In genomic region chr13:59346861-59347470, GRCh38 we compare ENCODE assay signal across 21 cellular contexts.
"Had no signal": no experiment of that assay in that cellular context is flagged by ENCODE, and none has a peak within 500 bp of the region (broad histone marks: within the 10 kb centered on the region; RNA-seq: fewer than 3 reads in every experiment).

No MANE protein-coding gene starts in this region.

- H3K4me3 Mint-ChIP-seq: activated CD4-positive, alpha-beta T cell treated with anti-CD3 and anti-CD28 coated beads, Interleukin-2, amount 10 ng/mL, durations not matched to agents 24 days and 14 days; activated CD8-positive, alpha-beta T cell treated with anti-CD3 and anti-CD28 coated beads, Interleukin-2, amount 10 ng/mL, durations not matched to agents 7 days and 5 days; activated naive CD4-positive, alpha-beta T cell treated with anti-CD3 and anti-CD28 coated beads, Interleukin-2, amount 10 ng/mL, durations not matched to agents 7 days and 5 days; activated naive CD8-positive, alpha-beta T cell treated with anti-CD3 and anti-CD28 coated beads, Interleukin-2, amount 50 U/mL, for 24 hours; activated T-cell treated with anti-CD3 and anti-CD28 coated beads, Interleukin-2, amount 50 U/mL, for 4 hours; dendritic cell treated with granulocyte-macrophage colony-stimulating factor and Interleukin-4, amounts not matched to agents 40 ng/mL and 50 ng/mL, for 4 days; naive thymus-derived CD4-positive, alpha-beta T cell; stimulated activated naive B cell treated with anti-CD40 and anti-IgM and Interleukin-4, amounts not matched to agents 10 μg/mL and 1 μg/mL and 100 μg/mL, for 72 hours; T-helper 2 cell treated with Interferon-gamma antibody and Interleukin-4, amounts not matched to agents 5 μg/mL and 100 μg/mL, for 36 hours had no signal

- H3K9me3 ChIP-seq: breast epithelium, left lung, mucosa of descending colon, pancreas, spleen, thyroid gland had no signal

- H3K4me1 ChIP-seq: breast epithelium, left lung, thyroid gland had no signal

- H3K9me3 Mint-ChIP-seq: activated CD4-positive, alpha-beta T cell treated with anti-CD3 and anti-CD28 coated beads, Interleukin-2, amount 10 ng/mL, durations not matched to agents 24 days and 14 days; activated naive CD4-positive, alpha-beta T cell treated with anti-CD3 and anti-CD28 coated beads, Interleukin-2, amount 10 ng/mL, durations not matched to agents 7 days and 5 days; activated naive CD8-positive, alpha-beta T cell treated with anti-CD3 and anti-CD28 coated beads, Interleukin-2, amount 50 U/mL, for 24 hours; activated T-cell treated with anti-CD3 and anti-CD28 coated beads, Interleukin-2, amount 50 U/mL, for 4 hours; dendritic cell treated with granulocyte-macrophage colony-stimulating factor and Interleukin-4, amounts not matched to agents 40 ng/mL and 50 ng/mL, for 4 days; naive thymus-derived CD4-positive, alpha-beta T cell; T-helper 2 cell treated with Interferon-gamma antibody and Interleukin-4, amounts not matched to agents 5 μg/mL and 100 μg/mL, for 36 hours had no signal

- H3K4me3 ChIP-seq: breast epithelium, left lung, mucosa of descending colon, pancreas, spleen, thyroid gland had no signal

- ATAC-seq: activated CD8-positive, alpha-beta T cell treated with anti-CD3 and anti-CD28 coated beads, Interleukin-2, amount 10 ng/mL, durations not matched to agents 7 days and 5 days; activated naive CD8-positive, alpha-beta T cell treated with anti-CD3 and anti-CD28 coated beads, Interleukin-2, amount 50 U/mL, for 24 hours; activated T-cell treated with anti-CD3 and anti-CD28 coated beads, Interleukin-2, amount 50 U/mL, for 4 hours; left lung; mucosa of descending colon; naive thymus-derived CD4-positive, alpha-beta T cell; pancreas; stimulated activated naive B cell treated with anti-CD40 and anti-IgM and Interleukin-4, amounts not matched to agents 10 μg/mL and 1 μg/mL and 100 μg/mL, for 72 hours had no signal

- H3K27me3 Mint-ChIP-seq: activated CD4-positive, alpha-beta T cell treated with anti-CD3 and anti-CD28 coated beads, Interleukin-2, amount 10 ng/mL, durations not matched to agents 24 days and 14 days; activated naive CD4-positive, alpha-beta T cell treated with anti-CD3 and anti-CD28 coated beads, Interleukin-2, amount 10 ng/mL, durations not matched to agents 7 days and 5 days; dendritic cell treated with granulocyte-macrophage colony-stimulating factor and Interleukin-4, amounts not matched to agents 40 ng/mL and 50 ng/mL, for 4 days; stimulated activated naive B cell treated with anti-CD40 and anti-IgM and Interleukin-4, amounts not matched to agents 10 μg/mL and 1 μg/mL and 100 μg/mL, for 72 hours had no signal

- DNase-seq: activated CD4-positive, alpha-beta T cell treated with anti-CD3 and anti-CD28 coated beads, Interleukin-2, amount 10 ng/mL, durations not matched to agents 24 days and 14 days; activated CD8-positive, alpha-beta T cell treated with anti-CD3 and anti-CD28 coated beads, Interleukin-2, amount 10 ng/mL, durations not matched to agents 7 days and 5 days; activated naive CD4-positive, alpha-beta T cell treated with anti-CD3 and anti-CD28 coated beads, Interleukin-2, amount 10 ng/mL, durations not matched to agents 7 days and 5 days; activated naive CD8-positive, alpha-beta T cell treated with anti-CD3 and anti-CD28 coated beads, Interleukin-2, amount 50 U/mL, for 24 hours; activated T-cell treated with anti-CD3 and anti-CD28 coated beads, Interleukin-2, amount 50 U/mL, for 4 hours; aorta; effector CD8-positive, alpha-beta T cell; foreskin fibroblast; hippocampal formation; islet precursor cell; left lung; mammary epithelial cell; mucosa of descending colon; naive thymus-derived CD4-positive, alpha-beta T cell; spleen; stimulated activated naive B cell treated with anti-CD40 and anti-IgM and Interleukin-4, amounts not matched to agents 10 μg/mL and 1 μg/mL and 100 μg/mL, for 72 hours; thyroid gland had no signal

- H3K27ac ChIP-seq: breast epithelium, left lung, thyroid gland had no signal

- H3K27ac Mint-ChIP-seq: activated CD4-positive, alpha-beta T cell treated with anti-CD3 and anti-CD28 coated beads, Interleukin-2, amount 10 ng/mL, durations not matched to agents 24 days and 14 days; activated CD8-positive, alpha-beta T cell treated with anti-CD3 and anti-CD28 coated beads, Interleukin-2, amount 10 ng/mL, durations not matched to agents 7 days and 5 days; activated naive CD4-positive, alpha-beta T cell treated with anti-CD3 and anti-CD28 coated beads, Interleukin-2, amount 10 ng/mL, durations not matched to agents 7 days and 5 days; activated naive CD8-positive, alpha-beta T cell treated with anti-CD3 and anti-CD28 coated beads, Interleukin-2, amount 50 U/mL, for 24 hours; dendritic cell treated with granulocyte-macrophage colony-stimulating factor and Interleukin-4, amounts not matched to agents 40 ng/mL and 50 ng/mL, for 4 days; naive thymus-derived CD4-positive, alpha-beta T cell; stimulated activated naive B cell treated with anti-CD40 and anti-IgM and Interleukin-4, amounts not matched to agents 10 μg/mL and 1 μg/mL and 100 μg/mL, for 72 hours; T-helper 2 cell treated with Interferon-gamma antibody and Interleukin-4, amounts not matched to agents 5 μg/mL and 100 μg/mL, for 36 hours had no signal

- H3K4me1 Mint-ChIP-seq: activated CD4-positive, alpha-beta T cell treated with anti-CD3 and anti-CD28 coated beads, Interleukin-2, amount 10 ng/mL, durations not matched to agents 24 days and 14 days; activated naive CD4-positive, alpha-beta T cell treated with anti-CD3 and anti-CD28 coated beads, Interleukin-2, amount 10 ng/mL, durations not matched to agents 7 days and 5 days; activated naive CD8-positive, alpha-beta T cell treated with anti-CD3 and anti-CD28 coated beads, Interleukin-2, amount 50 U/mL, for 24 hours; naive thymus-derived CD4-positive, alpha-beta T cell; stimulated activated naive B cell treated with anti-CD40 and anti-IgM and Interleukin-4, amounts not matched to agents 10 μg/mL and 1 μg/mL and 100 μg/mL, for 72 hours had no signal

- H3K36me3 ChIP-seq: breast epithelium, left lung, pancreas, spleen, thyroid gland had no signal

- H3K27me3 ChIP-seq: breast epithelium, left lung, pancreas, spleen, thyroid gland had no signal

- H3K36me3 Mint-ChIP-seq: activated naive CD4-positive, alpha-beta T cell treated with anti-CD3 and anti-CD28 coated beads, Interleukin-2, amount 10 ng/mL, durations not matched to agents 7 days and 5 days; naive thymus-derived CD4-positive, alpha-beta T cell; stimulated activated naive B cell treated with anti-CD40 and anti-IgM and Interleukin-4, amounts not matched to agents 10 μg/mL and 1 μg/mL and 100 μg/mL, for 72 hours had no signal

- FAIRE-seq: pancreas had no signal
